ENCODE assay signal across 12 cellular contexts in genomic region chr1:222073307-222073995, GRCh38.
DNase-seq lines count a peak whose midpoint lies in the region; ATAC-seq and TF ChIP-seq lines count a peak whose summit lies in the region.
"Had no signal": no experiment of that assay in that cellular context is flagged by ENCODE, and none has a peak within 500 bp of the region (broad histone marks: within the 10 kb centered on the region; RNA-seq: fewer than 3 reads in every experiment).

No MANE protein-coding gene starts in this region.

- no peak for ATAC-seq in GM18858 (IDR thresholded peaks at IDR 0.05; ENCODE audit: unreplicated experiment)
- ATAC-seq: left colon; natural killer cell treated with Interleukin-12 subunit alpha and Interleukin-12 subunit beta and Interleukin-15 and Interleukin-18, amount 100 ng/mL, for 72 hours had no signal

- no peaks in the 10 kb centered on the region for H3K79me2 ChIP-seq in GM23248 (ENCODE audit: insufficient read depth)
- no peaks in the 10 kb centered on the region for H3K79me2 ChIP-seq in smooth muscle cell (ENCODE audit: low read depth)

- WGBS in GM23248 (ENCODE audit: low coverage in 1 of 2, low lambda C conversion rate in 2 of 2, missing lambda C conversion rate in 2 of 2), 2 experiments, result 1 to 5% methylated on average over 2 of the region's 2 CpGs
- 19% methylated on average over 2 of the region's 2 CpGs for WGBS in smooth muscle cell (ENCODE audit: low lambda C conversion rate)

- H3K4me1 ChIP-seq in GM23248 (ENCODE audit: insufficient read depth) (peaks cover 33% of the 10 kb centered on the region), adipocyte (ENCODE audit: control insufficient read depth, insufficient read depth, low read length) (peaks cover 31% of the 10 kb centered on the region), smooth muscle cell (ENCODE audit: low read depth) (peaks cover 19% of the 10 kb centered on the region)

- H3K27me3 ChIP-seq in GM23248 (replicated peaks; ENCODE audit: insufficient read depth), result no peaks in the 10 kb centered on the region
- no peaks in the 10 kb centered on the region for H3K27me3 ChIP-seq in adipocyte (replicated peaks; ENCODE audit: control insufficient read depth, insufficient read depth, low read length)
- no peaks in the 10 kb centered on the region for H3K27me3 ChIP-seq in smooth muscle cell (ENCODE audit: low read depth)

- H3K4me3 ChIP-seq in GM23248 (no peak overlapping the region), adipocyte (ENCODE audit: low read length) (peak overlapping the region; percentile 16), smooth muscle cell (no peak overlapping the region)

- no peak overlapping the region for H3K4me2 ChIP-seq in GM23248 (ENCODE audit: unreplicated experiment)
- H3K4me2 ChIP-seq in smooth muscle cell, result peak overlapping the region; percentile 63

- DNase-seq in GM23248 (peak; percentile 89), adipocyte (ENCODE audit: low read depth) (peak; percentile 45), foreskin melanocyte (peak; percentile 54), smooth muscle cell (lab: John Stamatoyannopoulos, UW; ENCODE audit: unreplicated experiment) (no peak), head of caudate nucleus (no peak), ACHN (no peak)
- DNase-seq: left colon, NCI-H1436 treated with DMSO at 0.1 percent for 48 hours, NCI-H510A, SHP77 treated with DMSO at 0.1 percent for 48 hours had no signal

- no peaks in the 10 kb centered on the region for H3K9me2 ChIP-seq in GM23248 (ENCODE audit: insufficient read depth)

- H3F3A ChIP-seq in GM23248 (ENCODE audit: insufficient read depth) (peaks cover 40% of the 10 kb centered on the region), smooth muscle cell (ENCODE audit: low read depth) (peaks cover 9% of the 10 kb centered on the region)

- no peak for TF ChIP-seq CTCF in smooth muscle cell (IDR thresholded peaks at IDR 0.05; ENCODE audit: borderline replicate concordance, insufficient read depth, poor library complexity, severe bottlenecking)

- H4K20me1 ChIP-seq in GM23248 (ENCODE audit: insufficient read depth) (no peaks in the 10 kb centered on the region), smooth muscle cell (ENCODE audit: low read depth) (no peaks in the 10 kb centered on the region)

- in situ Hi-C loops in GM23248 (cut with MboI) (no loop called here), ACHN (cut with HindIII; ENCODE audit: low pct_ligation_motif_present, low pct_unique_long_range_greater_than_20kb, low sequenced_read_pairs) (no loop called here)

- H3K36me3 ChIP-seq in GM23248 (ENCODE audit: low read depth) (no peaks in the 10 kb centered on the region), adipocyte (ENCODE audit: control insufficient read depth, insufficient read depth, low read length, severe bottlenecking) (no peaks in the 10 kb centered on the region), smooth muscle cell (ENCODE audit: low read depth) (no peaks in the 10 kb centered on the region)

- peak overlapping the region; percentile 73 for H3K27ac ChIP-seq in GM23248
- H3K27ac ChIP-seq in smooth muscle cell (ENCODE audit: low read depth), result peak overlapping the region; percentile 96

- intact Hi-C loops in head of caudate nucleus (cut with DNase I), result no loop called here

- 0 out of 2 replicates have a peak overlapping the region, but pooled peaks have one; percentile 11 for H3K9ac ChIP-seq in GM23248
- peak overlapping the region; percentile 11 for H3K9ac ChIP-seq in adipocyte (ENCODE audit: low read length)
- peak overlapping the region; percentile 57 for H3K9ac ChIP-seq in smooth muscle cell (ENCODE audit: low read depth)

- H3K9me3 ChIP-seq in GM23248 (ENCODE audit: low read depth) (no peaks in the 10 kb centered on the region), adipocyte (ENCODE audit: control insufficient read depth, low read length) (no peaks in the 10 kb centered on the region), smooth muscle cell (replicated peaks; ENCODE audit: low read depth) (no peaks in the 10 kb centered on the region)

- H2AFZ ChIP-seq in GM23248 (peak overlapping the region; percentile 66), smooth muscle cell (ENCODE audit: low read depth) (no peak overlapping the region)

Comparison
In these comparisons a context has a peak if more than half of its experiments do, and no peak if none do; other contexts are left out.
1. DNase-seq: peak in GM23248 (single experiment), adipocyte (single experiment) and foreskin melanocyte (single experiment); none in smooth muscle cell (single experiment), head of caudate nucleus (0 of 42) and ACHN (single experiment).
2. Peak in every context shown above with its lines, with median percentiles within 50 percentile points of each other: H3K9ac ChIP-seq.